ENCODE assay signal across 26 cellular contexts in genomic region chr2:23681356-23682140, GRCh38.
"Had no signal": no experiment of that assay in that cellular context is flagged by ENCODE, and none has a peak within 500 bp of the region (broad histone marks: within the 10 kb centered on the region; RNA-seq: fewer than 3 reads in every experiment).

No MANE protein-coding gene starts in this region.

- H3K9me3 ChIP-seq: adrenal gland, ascending aorta, gastrocnemius medialis, right lobe of liver, thyroid gland had no signal

- H3K27me3 Mint-ChIP-seq: activated naive CD4-positive, alpha-beta T cell treated with anti-CD3 and anti-CD28 coated beads, Interleukin-2, amount 50 U/mL, for 24 hours; stimulated activated naive CD8-positive, alpha-beta T cell treated with anti-CD3 and anti-CD28 coated beads, Interleukin-15, Interleukin-2, amounts not matched to agents 100 ng/mL and 50 ng/mL, for 24 hours had no signal

- H3K4me1 ChIP-seq: adrenal gland, gastrocnemius medialis, heart left ventricle, right lobe of liver had no signal

- H3K4me3 Mint-ChIP-seq: activated CD8-positive, alpha-beta T cell treated with anti-CD3 and anti-CD28 coated beads, Interleukin-2, amount 10 ng/mL, durations not matched to agents 7 days and 5 days; activated naive CD4-positive, alpha-beta T cell treated with anti-CD3 and anti-CD28 coated beads, Interleukin-2, amount 50 U/mL, for 24 hours; natural killer cell treated with Interleukin-12 subunit alpha and Interleukin-12 subunit beta and Interleukin-15 and Interleukin-18, amount 100 ng/mL, for 72 hours; stimulated activated naive CD8-positive, alpha-beta T cell treated with anti-CD3 and anti-CD28 coated beads, Interleukin-15, Interleukin-2, amounts not matched to agents 100 ng/mL and 50 ng/mL, for 24 hours; T-helper 2 cell treated with Interferon-gamma antibody and Interleukin-4, amounts not matched to agents 5 μg/mL and 100 μg/mL, for 36 hours had no signal

- H3K27ac Mint-ChIP-seq: activated naive CD4-positive, alpha-beta T cell treated with anti-CD3 and anti-CD28 coated beads, Interleukin-2, amount 50 U/mL, for 24 hours; natural killer cell treated with Interleukin-12 subunit alpha and Interleukin-12 subunit beta and Interleukin-15 and Interleukin-18, amount 100 ng/mL, for 72 hours; stimulated activated naive CD8-positive, alpha-beta T cell treated with anti-CD3 and anti-CD28 coated beads, Interleukin-15, Interleukin-2, amounts not matched to agents 100 ng/mL and 50 ng/mL, for 24 hours; T-helper 2 cell treated with Interferon-gamma antibody and Interleukin-4, amounts not matched to agents 5 μg/mL and 100 μg/mL, for 36 hours had no signal

- H3K27me3 ChIP-seq: adrenal gland, ascending aorta, brain microvascular endothelial cell, esophagus muscularis mucosa, gastrocnemius medialis, right lobe of liver, thyroid gland had no signal

- H3K4me3 ChIP-seq: adrenal gland, ascending aorta, esophagus muscularis mucosa, gastrocnemius medialis, heart left ventricle, right lobe of liver, skin epidermis, thyroid gland had no signal

- H3K36me3 ChIP-seq: adrenal gland, ascending aorta, brain microvascular endothelial cell, right lobe of liver, thyroid gland had no signal

- H3K27ac ChIP-seq: adrenal gland, ascending aorta, brain microvascular endothelial cell, esophagus muscularis mucosa, gastrocnemius medialis, heart left ventricle, right lobe of liver, skin epidermis, thyroid gland had no signal

- ATAC-seq: activated CD8-positive, alpha-beta T cell treated with anti-CD3 and anti-CD28 coated beads, Interleukin-2, amount 10 ng/mL, durations not matched to agents 7 days and 5 days; gastrocnemius medialis; heart left ventricle; left cardiac atrium; natural killer cell treated with Interleukin-12 subunit alpha and Interleukin-12 subunit beta and Interleukin-15 and Interleukin-18, amount 100 ng/mL, for 72 hours; right lobe of liver had no signal

- H3K4me1 Mint-ChIP-seq: activated naive CD4-positive, alpha-beta T cell treated with anti-CD3 and anti-CD28 coated beads, Interleukin-2, amount 50 U/mL, for 24 hours had no signal

- DNase-seq: activated CD4-positive, alpha-beta T cell treated with anti-CD3 and anti-CD28 coated beads for 1 hour; activated CD4-positive, alpha-beta T cell treated with anti-CD3 and anti-CD28 coated beads, Interleukin-2, amount 50 U/mL, for 1 hour; activated CD8-positive, alpha-beta T cell treated with anti-CD3 and anti-CD28 coated beads, Interleukin-2, amount 10 ng/mL, durations not matched to agents 7 days and 5 days; activated gamma-delta T cell treated with Interleukin-2 at 50 U/mL for 16 hours; adrenal gland; brain microvascular endothelial cell; caudate nucleus; dermis blood vessel endothelial cell; effector memory CD4-positive, alpha-beta T cell; gastrocnemius medialis; islet precursor cell; left cardiac atrium; midbrain; nucleus accumbens; right lobe of liver; stimulated activated CD4-positive, alpha-beta T cell treated with anti-CD3 and anti-CD28 coated beads, Interleukin-1b, Interleukin-23, amount 100 ng/mL, for 48 hours; substantia nigra; thyroid gland had no signal

- H3K9me3 Mint-ChIP-seq: activated naive CD4-positive, alpha-beta T cell treated with anti-CD3 and anti-CD28 coated beads, Interleukin-2, amount 50 U/mL, for 24 hours; natural killer cell treated with Interleukin-12 subunit alpha and Interleukin-12 subunit beta and Interleukin-15 and Interleukin-18, amount 100 ng/mL, for 72 hours; stimulated activated naive CD8-positive, alpha-beta T cell treated with anti-CD3 and anti-CD28 coated beads, Interleukin-15, Interleukin-2, amounts not matched to agents 100 ng/mL and 50 ng/mL, for 24 hours; T-helper 2 cell treated with Interferon-gamma antibody and Interleukin-4, amounts not matched to agents 5 μg/mL and 100 μg/mL, for 36 hours had no signal

- H3K36me3 Mint-ChIP-seq: natural killer cell treated with Interleukin-12 subunit alpha and Interleukin-12 subunit beta and Interleukin-15 and Interleukin-18, amount 100 ng/mL, for 72 hours had no signal
